Comparison of ENCODE assay signal across 16 cellular contexts in the genomic region with DNA sequence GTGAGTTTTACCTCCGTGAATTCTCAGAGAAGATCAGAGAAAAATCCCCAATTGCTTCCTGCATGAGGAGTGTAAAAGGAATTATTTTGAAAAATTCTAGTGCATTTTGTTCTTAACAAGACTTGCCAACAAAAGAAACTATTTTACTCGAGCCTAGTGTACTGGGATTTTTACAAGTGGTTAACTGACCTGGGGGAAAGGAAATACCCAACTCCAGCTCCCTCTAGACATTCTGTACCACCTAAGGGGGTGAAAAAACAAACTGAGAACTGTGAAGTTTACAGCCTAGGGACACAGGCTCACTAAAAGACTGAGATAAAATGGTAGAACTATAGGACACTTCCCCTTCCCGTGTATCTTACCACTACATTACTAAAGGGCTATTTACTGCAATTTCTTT. TPM values are rescaled to one million over a fixed set of nuclear protein-coding genes. Genes with fewer than 3 reads are reported as not detected.
A peak's percentile ranks its signal among the peaks of the same experiment; 100 is the strongest.
DNase-seq lines count a peak whose midpoint lies in the region; ATAC-seq and TF ChIP-seq lines count a peak whose summit lies in the region.
"Had no signal": no experiment of that assay in that cellular context is flagged by ENCODE, and none has a peak within 500 bp of the region (broad histone marks: within the 10 kb centered on the region; RNA-seq: fewer than 3 reads in every experiment).

No MANE protein-coding gene starts in this region.

- POLR2A ChIA-PET in activated CD4-positive, alpha-beta T cell treated with anti-CD3 and anti-CD28 coated beads, Interleukin-2, amount 10 ng/mL, durations not matched to agents 7 days and 5 days (lab: Charles Lee), result no interaction called here

- peaks cover 33% of the 10 kb centered on the region for H3K4me1 ChIP-seq in adipocyte (ENCODE audit: control insufficient read depth, insufficient read depth, low read length)
- peaks cover 17% of the 10 kb centered on the region for H3K4me1 ChIP-seq in iPS-18a (ENCODE audit: control insufficient read depth, low read depth, low read length)
- peaks cover 6% of the 10 kb centered on the region for H3K4me1 ChIP-seq in stomach smooth muscle (ENCODE audit: control insufficient read depth, insufficient read depth, low read length)
- H3K4me1 ChIP-seq: SJCRH30 had no signal

- H3K27ac ChIP-seq in iPS-18a (ENCODE audit: low read length) (no peak overlapping the region), stomach smooth muscle (ENCODE audit: low read length) (no peak overlapping the region)
- H3K27ac ChIP-seq: ovary, SJCRH30 had no signal

- CTCF ChIA-PET in activated CD4-positive, alpha-beta T cell treated with anti-CD3 and anti-CD28 coated beads, Interleukin-2, amount 10 ng/mL, durations not matched to agents 7 days and 5 days (lab: Charles Lee), result interaction anchor here (0.7 kb wide), 1 partner anchor 1870 kb away, joined by 3 read pairs; no protein-coding TSS in a partner anchor

- H3K9me3 Mint-ChIP-seq in activated CD4-positive, alpha-beta T cell treated with anti-CD3 and anti-CD28 coated beads, Interleukin-2, amount 10 ng/mL, durations not matched to agents 7 days and 5 days, result no peaks in the 10 kb centered on the region
- H3K9me3 Mint-ChIP-seq: stimulated activated effector memory CD8-positive, alpha-beta T cell treated with anti-CD3 and anti-CD28 coated beads, Interleukin-12 subunit alpha, Interleukin-12 subunit beta, amount 100 ng/mL, for 72 hours had no signal

- peak; percentile 11 for DNase-seq in GM12865 (ENCODE audit: low read depth)
- DNase-seq in adipocyte (ENCODE audit: low read depth), result peak; percentile 21
- DNase-seq in mesenteric fat pad (ENCODE audit: low spot score), result no peak
- no peak for DNase-seq in activated CD4-positive, alpha-beta T cell treated with anti-CD3 and anti-CD28 coated beads, Interleukin-2, amount 10 ng/mL, durations not matched to agents 7 days and 5 days
- DNase-seq: NCI-H1694 treated with DMSO at 0.1 percent for 48 hours, NCI-H748 treated with DMSO at 0.1 percent for 48 hours, ovary, SJCRH30 had no signal

- no peaks in the 10 kb centered on the region for H3K36me3 ChIP-seq in adipocyte (ENCODE audit: control insufficient read depth, insufficient read depth, low read length, severe bottlenecking)
- H3K36me3 ChIP-seq in iPS-18a (ENCODE audit: control insufficient read depth, low read depth, low read length), result no peaks in the 10 kb centered on the region
- no peaks in the 10 kb centered on the region for H3K36me3 ChIP-seq in stomach smooth muscle (ENCODE audit: control insufficient read depth in 2 of 2, insufficient read depth in 2 of 2, low read length in 2 of 2)
- H3K36me3 ChIP-seq: ovary, SJCRH30 had no signal

- no peaks in the 10 kb centered on the region for H3K27me3 Mint-ChIP-seq in activated CD4-positive, alpha-beta T cell treated with anti-CD3 and anti-CD28 coated beads, Interleukin-2, amount 10 ng/mL, durations not matched to agents 7 days and 5 days

- TF ChIP-seq CTCF in GM12865 (IDR thresholded peaks at IDR 0.05; ENCODE audit: insufficient read depth, low read depth, low read length, missing control alignments), result no peak

- H3K9me3 ChIP-seq in adipocyte (ENCODE audit: control insufficient read depth, low read length) (no peaks in the 10 kb centered on the region), iPS-18a (ENCODE audit: control insufficient read depth, low read depth, low read length) (no peaks in the 10 kb centered on the region), stomach smooth muscle (ENCODE audit: control insufficient read depth in 2 of 2, low read length in 2 of 2) (no peaks in the 10 kb centered on the region)
- H3K9me3 ChIP-seq: ovary, SJCRH30 had no signal

- no peak overlapping the region for H3K27ac Mint-ChIP-seq in activated CD4-positive, alpha-beta T cell treated with anti-CD3 and anti-CD28 coated beads, Interleukin-2, amount 10 ng/mL, durations not matched to agents 7 days and 5 days
- H3K27ac Mint-ChIP-seq: stimulated activated effector memory CD8-positive, alpha-beta T cell treated with anti-CD3 and anti-CD28 coated beads, Interleukin-12 subunit alpha, Interleukin-12 subunit beta, amount 100 ng/mL, for 72 hours had no signal

- no peak for ATAC-seq in HG02981 (IDR thresholded peaks at IDR 0.05; ENCODE audit: unreplicated experiment)
- no peak for ATAC-seq in GM21515 (IDR thresholded peaks at IDR 0.05; ENCODE audit: unreplicated experiment)
- ATAC-seq: stimulated activated effector memory CD8-positive, alpha-beta T cell treated with anti-CD3 and anti-CD28 coated beads, Interleukin-12 subunit alpha, Interleukin-12 subunit beta, amount 100 ng/mL, for 72 hours had no signal

- no peak overlapping the region for H3K4me3 ChIP-seq in GM12865 (ENCODE audit: low read depth, low read length)
- H3K4me3 ChIP-seq in adipocyte (ENCODE audit: low read length), result peak overlapping the region; percentile 100
- peak overlapping the region; percentile 7 for H3K4me3 ChIP-seq in iPS-18a (ENCODE audit: low read length)
- peak overlapping the region; percentile 27 to 88 for H3K4me3 ChIP-seq in stomach smooth muscle (ENCODE audit: low read length in 2 of 2)
- H3K4me3 ChIP-seq: ovary, SJCRH30 had no signal

- peak overlapping the region; percentile 100 for H3K9ac ChIP-seq in adipocyte (ENCODE audit: low read length)
- H3K9ac ChIP-seq in iPS-18a (ENCODE audit: low read length), result no peak overlapping the region
- no peak overlapping the region for H3K9ac ChIP-seq in stomach smooth muscle (ENCODE audit: low read length in 2 of 2)

- peaks cover 14% of the 10 kb centered on the region for H3K36me3 Mint-ChIP-seq in activated CD4-positive, alpha-beta T cell treated with anti-CD3 and anti-CD28 coated beads, Interleukin-2, amount 10 ng/mL, durations not matched to agents 7 days and 5 days (ENCODE audit: low read depth)

- H3K4me3 Mint-ChIP-seq in activated CD4-positive, alpha-beta T cell treated with anti-CD3 and anti-CD28 coated beads, Interleukin-2, amount 10 ng/mL, durations not matched to agents 7 days and 5 days, result no peak overlapping the region

- H3K4me1 Mint-ChIP-seq in activated CD4-positive, alpha-beta T cell treated with anti-CD3 and anti-CD28 coated beads, Interleukin-2, amount 10 ng/mL, durations not matched to agents 7 days and 5 days, result peaks cover 36% of the 10 kb centered on the region

- H3K27me3 ChIP-seq in adipocyte (replicated peaks; ENCODE audit: control insufficient read depth, insufficient read depth, low read length) (no peaks in the 10 kb centered on the region), iPS-18a (ENCODE audit: control insufficient read depth, insufficient read depth, low read length) (no peaks in the 10 kb centered on the region), stomach smooth muscle (ENCODE audit: control insufficient read depth in 1 of 2, insufficient read depth in 2 of 2, low read length in 2 of 2) (no peaks in the 10 kb centered on the region)
- H3K27me3 ChIP-seq: ovary, SJCRH30 had no signal

RNA-seq across cellular contexts. Expression of a gene that starts 2.6 kb away (rescaled TPM):
- 296 TPM for total RNA-seq in mesenteric fat pad
- total RNA-seq in activated CD4-positive, alpha-beta T cell treated with anti-CD3 and anti-CD28 coated beads, Interleukin-2, amount 10 ng/mL, durations not matched to agents 7 days and 5 days, result 100 to 1,000 TPM; 105 to 120 TPM

RNA-seq across cellular contexts. Expression of a gene that starts 52.9 kb away (rescaled TPM):
- 4.8 TPM for total RNA-seq in mesenteric fat pad
- total RNA-seq in activated CD4-positive, alpha-beta T cell treated with anti-CD3 and anti-CD28 coated beads, Interleukin-2, amount 10 ng/mL, durations not matched to agents 7 days and 5 days, result not detected
- total RNA-seq: cerebellum, H1, kidney epithelial cell, SJCRH30 had no signal

Comparison
In these comparisons a context has a peak if more than half of its experiments do, and no peak if none do; other contexts are left out.
1. DNase-seq: peak in GM12865 (single experiment) and adipocyte (single experiment); none in mesenteric fat pad (single experiment) and activated CD4-positive, alpha-beta T cell treated with anti-CD3 and anti-CD28 coated beads, Interleukin-2, amount 10 ng/mL, durations not matched to agents 7 days and 5 days (single experiment).